ENCODE assay signal across 8 cellular contexts in the genomic region with DNA sequence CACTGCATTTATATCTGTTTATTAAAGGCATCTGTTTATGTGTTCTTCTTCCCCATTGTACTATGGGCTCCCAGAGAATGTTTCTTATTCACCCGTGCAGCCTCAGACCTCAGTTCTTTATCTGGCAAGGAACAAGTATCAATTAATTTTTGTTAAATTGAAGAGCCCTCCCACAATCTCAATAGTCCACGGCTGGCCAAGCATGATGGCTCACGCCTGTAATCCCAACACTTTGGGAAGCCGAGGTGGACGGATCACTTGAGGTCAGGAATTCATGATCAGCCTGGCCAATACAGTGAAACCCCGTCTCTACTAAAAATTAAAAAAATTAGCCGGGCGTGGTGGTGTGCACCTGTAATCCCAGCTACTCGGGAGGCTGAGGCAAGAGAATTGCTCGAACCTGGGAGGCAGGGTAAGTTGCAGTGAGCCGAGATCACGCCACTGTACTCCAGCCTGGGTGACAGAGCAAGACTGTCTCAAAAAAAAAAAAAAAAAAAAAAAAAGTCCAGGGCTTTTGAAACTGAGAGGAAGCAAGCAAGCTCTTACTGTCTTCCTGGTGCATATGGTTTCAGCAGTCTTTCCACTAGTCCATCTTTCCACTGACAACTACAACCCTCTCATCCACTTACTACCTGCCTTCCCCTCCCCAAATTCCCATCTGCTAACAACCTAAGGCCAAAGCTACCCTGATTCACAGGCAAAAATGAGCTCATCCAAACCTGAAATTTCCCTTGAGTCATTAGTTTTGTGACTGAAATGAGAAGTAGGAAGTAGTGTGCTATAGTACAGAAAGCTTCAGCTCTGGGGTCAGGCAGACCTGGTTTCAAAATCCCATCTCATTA. TPM values are rescaled to one million over a fixed set of nuclear protein-coding genes. Genes with fewer than 3 reads are reported as not detected.
A peak's percentile ranks its signal among the peaks of the same experiment; 100 is the strongest.
DNase-seq lines count a peak whose midpoint lies in the region; ATAC-seq and TF ChIP-seq lines count a peak whose summit lies in the region.
"Had no signal": no experiment of that assay in that cellular context is flagged by ENCODE, and none has a peak within 500 bp of the region (broad histone marks: within the 10 kb centered on the region; RNA-seq: fewer than 3 reads in every experiment).

No MANE protein-coding gene starts in this region.

- no peak overlapping the region for H4K8ac ChIP-seq in trophoblast cell (ENCODE audit: low read depth, low read length)

- H3K4me3 Mint-ChIP-seq in activated B cell treated with CpG ODN at 0.5 μM for 24 hours: no peak overlapping the region

- no peaks in the 10 kb centered on the region for H3K9me3 Mint-ChIP-seq in activated B cell treated with CpG ODN at 0.5 μM for 24 hours

- CTCF ChIA-PET in activated B cell treated with CpG ODN at 0.5 μM for 24 hours (lab: Charles Lee): interaction anchor here (1.3 kb wide), 1 partner anchor 241 kb away, joined by 3 read pairs; no protein-coding TSS in a partner anchor

- H4K91ac ChIP-seq in trophoblast cell (ENCODE audit: low read depth, low read length): no peak overlapping the region

- H3K4me1 Mint-ChIP-seq in activated B cell treated with CpG ODN at 0.5 μM for 24 hours: peaks cover 13% of the 10 kb centered on the region

- intact Hi-C loops in activated B cell treated with CpG ODN at 0.5 μM for 24 hours (cut with micrococcal nuclease): no loop called here

- peak overlapping the region; percentile 75 for H3K27ac Mint-ChIP-seq in activated B cell treated with CpG ODN at 0.5 μM for 24 hours

- no peak overlapping the region for H2AK5ac ChIP-seq in trophoblast cell (ENCODE audit: low read length)

- H3K23ac ChIP-seq in trophoblast cell (ENCODE audit: low read length): no peak overlapping the region

- H3K27me3 ChIP-seq in trophoblast cell (ENCODE audit: insufficient read depth, low read length): no peaks in the 10 kb centered on the region

- no peak overlapping the region for H2AFZ ChIP-seq in trophoblast cell (ENCODE audit: insufficient read depth, low read length, poor library complexity)

- H4K12ac ChIP-seq in trophoblast cell (ENCODE audit: low read depth, low read length): no peak overlapping the region

- H3K27me3 Mint-ChIP-seq in activated B cell treated with CpG ODN at 0.5 μM for 24 hours: no peaks in the 10 kb centered on the region

- H3K36me3 ChIP-seq in trophoblast cell (ENCODE audit: control insufficient read depth in 1 of 2, insufficient read depth in 2 of 2, low read length in 2 of 2): peaks cover 3 to 22% of the 10 kb centered on the region in 2 experiments

- DNase-seq in activated B cell treated with CpG ODN at 0.5 μM for 24 hours: no peak
- DNase-seq in trophoblast cell: peak; percentile 22 to 44
- DNase-seq in ecto neural progenitor cell (ENCODE audit: low spot score): no peak
- no peak for DNase-seq in central memory CD4-positive, alpha-beta T cell
- DNase-seq: NCI-H1417 had no signal

- no peak overlapping the region for H2BK5ac ChIP-seq in trophoblast cell (ENCODE audit: low read depth, low read length, poor library complexity)

- H3K27ac ChIP-seq in trophoblast cell (ENCODE audit: low read depth, low read length): no peak overlapping the region

- TF ChIP-seq CTCF in activated B cell treated with CpG ODN at 0.5 μM for 24 hours (IDR thresholded peaks at IDR 0.05): no peak

- no peak overlapping the region for H3K4me2 ChIP-seq in trophoblast cell (ENCODE audit: low read length)

- H3K9ac ChIP-seq in trophoblast cell (ENCODE audit: low read length): no peak overlapping the region

- H3K79me2 ChIP-seq in trophoblast cell (ENCODE audit: control insufficient read depth, insufficient read depth, low read length, poor library complexity): no peaks in the 10 kb centered on the region

- H3K4me1 ChIP-seq in trophoblast cell (ENCODE audit: control insufficient read depth in 1 of 2, insufficient read depth in 2 of 2, low read length in 2 of 2): no peaks in the 10 kb centered on the region

- POLR2A ChIA-PET in activated B cell treated with CpG ODN at 0.5 μM for 24 hours (lab: Charles Lee): no interaction called here

- H3K18ac ChIP-seq in trophoblast cell (ENCODE audit: low read length): no peak overlapping the region

- H3K9me3 ChIP-seq in trophoblast cell (ENCODE audit: insufficient read depth, low read depth, low read length): no peaks in the 10 kb centered on the region

- WGBS in trophoblast cell (ENCODE audit: extremely low coverage, insufficient coverage, insufficient read length): no CpG with 5 or more reads among the region's 12 CpGs

- no peak overlapping the region for H2BK12ac ChIP-seq in trophoblast cell (ENCODE audit: low read length)

- H3K4ac ChIP-seq in trophoblast cell (ENCODE audit: low read depth, low read length): no peak overlapping the region

- ATAC-seq in GM19025 (IDR thresholded peaks at IDR 0.05; ENCODE audit: low read depth, unreplicated experiment) (peak; percentile 64), HG02852 (IDR thresholded peaks at IDR 0.05; ENCODE audit: unreplicated experiment) (peak; percentile 72), activated B cell treated with CpG ODN at 0.5 μM for 24 hours (ENCODE audit: low read depth) (peak; percentile 72), GM18873 (IDR thresholded peaks at IDR 0.05; ENCODE audit: low FRiP score, unreplicated experiment) (no peak)

- H3K36me3 Mint-ChIP-seq in activated B cell treated with CpG ODN at 0.5 μM for 24 hours (ENCODE audit: low read depth): peaks cover 35% of the 10 kb centered on the region

- no peaks in the 10 kb centered on the region for H3K79me1 ChIP-seq in trophoblast cell (ENCODE audit: low read length)

- no peak overlapping the region for H3K4me3 ChIP-seq in trophoblast cell (ENCODE audit: low read depth, low read length)

- no peak overlapping the region for H3K14ac ChIP-seq in trophoblast cell (ENCODE audit: low read length)

- no peak overlapping the region for H2BK120ac ChIP-seq in trophoblast cell (ENCODE audit: insufficient read depth, low read length, poor library complexity)

RNA-seq across cellular contexts. Expression of gene HK3, which starts 2.3 kb away (rescaled TPM):
- total RNA-seq in activated B cell treated with CpG ODN at 0.5 μM for 24 hours: 0.10 and 0.55 TPM in 2 replicates
- polyA plus RNA-seq in trophoblast cell (2013): not detected in 2 replicates

Comparison
In these comparisons a context has a peak if more than half of its experiments do, and no peak if none do; other contexts are left out.
1. DNase-seq: peak in trophoblast cell (2 of 2); none in activated B cell treated with CpG ODN at 0.5 μM for 24 hours (single experiment), ecto neural progenitor cell (single experiment) and central memory CD4-positive, alpha-beta T cell (single experiment).